In genomic region chr6:116280161-116280959, GRCh38 we compare ENCODE assay signal across 8 cellular contexts. TPM values are rescaled to one million over a fixed set of nuclear protein-coding genes. Genes with fewer than 3 reads are reported as not detected.
A peak's percentile ranks its signal among the peaks of the same experiment; 100 is the strongest.
DNase-seq lines count a peak whose midpoint lies in the region; ATAC-seq, FAIRE-seq and TF ChIP-seq lines count a peak whose summit lies in the region.

No MANE protein-coding gene starts in this region.

- no peaks in the 10 kb centered on the region for H3K9me1 ChIP-seq in keratinocyte (ENCODE audit: control insufficient read depth, extremely low read depth, insufficient read depth, low read length)

- ATAC-seq in CD8-positive, alpha-beta T cell, result no peak
- no peak for ATAC-seq in activated naive CD8-positive, alpha-beta T cell treated with anti-CD3 and anti-CD28 coated beads, Interleukin-2, amount 50 U/mL, for 24 hours

- H4K20me1 ChIP-seq in keratinocyte (ENCODE audit: control insufficient read depth, extremely low read depth, insufficient read depth, low read length), result peaks cover 3% of the 10 kb centered on the region

- H3K4me1 ChIP-seq in CD8-positive, alpha-beta T cell (ENCODE audit: insufficient read depth, low read length), result peaks cover 47% of the 10 kb centered on the region
- H3K4me1 ChIP-seq in keratinocyte (ENCODE audit: control insufficient read depth, extremely low read depth, insufficient read depth, low read length) (peaks cover 15% of the 10 kb centered on the region), stomach smooth muscle (ENCODE audit: control insufficient read depth, insufficient read depth, low read length) (peaks cover 8% of the 10 kb centered on the region)

- POLR2A ChIA-PET in CD8-positive, alpha-beta T cell (lab: Charles Lee), result interaction anchor here (0.7 to 5.2 kb wide), 16 partner anchors 9 to 1269 kb away, joined by 3 to 52 read pairs (median 4); partner anchors contain the start of genes KPNA5, NT5DC1, RWDD1 and TSPYL4

- H3K27me3 Mint-ChIP-seq in CD8-positive, alpha-beta T cell (ENCODE audit: low read depth), result no peaks in the 10 kb centered on the region
- H3K27me3 Mint-ChIP-seq in activated naive CD8-positive, alpha-beta T cell treated with anti-CD3 and anti-CD28 coated beads, Interleukin-2, amount 50 U/mL, for 24 hours, result no peaks in the 10 kb centered on the region

- H3K4me2 ChIP-seq in keratinocyte (ENCODE audit: control insufficient read depth, extremely low read depth, insufficient read depth, low read depth, low read length), result peak overlapping the region; percentile 83

- no peaks in the 10 kb centered on the region for H3K27me3 ChIP-seq in CD8-positive, alpha-beta T cell (ENCODE audit: insufficient read depth, low read length)
- H3K27me3 ChIP-seq in keratinocyte (ENCODE audit: control insufficient read depth, extremely low read depth, insufficient read depth, low read length) (no peaks in the 10 kb centered on the region), stomach smooth muscle (ENCODE audit: control insufficient read depth in 1 of 2, insufficient read depth in 2 of 2, low read length in 2 of 2) (no peaks in the 10 kb centered on the region)

- no peak for FAIRE-seq in keratinocyte (lab: Jason Lieb, UNC)

- intact Hi-C loops in CD8-positive, alpha-beta T cell (cut with DNase I, micrococcal nuclease), result loop anchor here (1.0 to 10.0 kb wide), 3 partner anchors 94 to 389 kb away; partner anchors contain the start of genes DSE (in 1 of the 2) and ZUP1 (in 1 of the 2)

- peak overlapping the region; percentile 97 for H3K4me3 Mint-ChIP-seq in CD8-positive, alpha-beta T cell
- H3K4me3 Mint-ChIP-seq in activated naive CD8-positive, alpha-beta T cell treated with anti-CD3 and anti-CD28 coated beads, Interleukin-2, amount 50 U/mL, for 24 hours, result peak overlapping the region; percentile 91

- H2AFZ ChIP-seq in keratinocyte (ENCODE audit: control insufficient read depth, low read length), result peak overlapping the region; percentile 96

- peaks cover 42% of the 10 kb centered on the region for H3K79me2 ChIP-seq in keratinocyte (ENCODE audit: control insufficient read depth, insufficient read depth, low read length)

- H3K9me3 ChIP-seq in CD8-positive, alpha-beta T cell (ENCODE audit: low read length), result no peaks in the 10 kb centered on the region
- H3K9me3 ChIP-seq in keratinocyte (ENCODE audit: control insufficient read depth, low read depth, low read length), result no peaks in the 10 kb centered on the region
- no peaks in the 10 kb centered on the region for H3K9me3 ChIP-seq in stomach smooth muscle (ENCODE audit: control insufficient read depth in 2 of 2, low read length in 2 of 2)

- H3K36me3 Mint-ChIP-seq in CD8-positive, alpha-beta T cell, result peaks cover 46% of the 10 kb centered on the region
- H3K36me3 Mint-ChIP-seq in activated naive CD8-positive, alpha-beta T cell treated with anti-CD3 and anti-CD28 coated beads, Interleukin-2, amount 50 U/mL, for 24 hours (ENCODE audit: low read depth), result peaks cover 34% of the 10 kb centered on the region

- no peak for TF ChIP-seq CTCF in CD8-positive, alpha-beta T cell (IDR thresholded peaks at IDR 0.05)
- TF ChIP-seq CTCF in LNCaP clone FGC (IDR thresholded peaks at IDR 0.05; ENCODE audit: control insufficient read depth, extremely low read depth, insufficient read depth), result 0 out of 2 replicates have a peak, but pooled peaks have one; percentile 7
- no peak for TF ChIP-seq CTCF in keratinocyte (optimal IDR thresholded peaks at IDR 0.05 in 1 of 3, IDR thresholded peaks at IDR 0.05 in 1 of 3, conservative IDR thresholded peaks at IDR 0.05 in 1 of 3; ENCODE audit: extremely low read depth in 1 of 3, insufficient read depth in 2 of 3, low read length in 3 of 3)

- dilution Hi-C loops in keratinocyte (cut with MboI; ENCODE audit: extremely low pct_ligation_motif_present, low sequenced_read_pairs), result no loop called here

- peak overlapping the region; percentile 98 for H3K4me3 ChIP-seq in CD8-positive, alpha-beta T cell (ENCODE audit: low read depth, low read length)
- peak overlapping the region; percentile 91 for H3K4me3 ChIP-seq in LNCaP clone FGC (ENCODE audit: low read depth, low read length)
- peak overlapping the region; percentile 91 to 96 (median 93) for H3K4me3 ChIP-seq in keratinocyte (ENCODE audit: control insufficient read depth in 2 of 3, extremely low read depth in 1 of 3, insufficient read depth in 2 of 3, low read depth in 1 of 3, low read length in 3 of 3)
- peak overlapping the region; percentile 72 to 97 for H3K4me3 ChIP-seq in stomach smooth muscle (ENCODE audit: low read length in 2 of 2)

- DNase-seq in CD8-positive, alpha-beta T cell, result no peak
- peak; percentile 36 for DNase-seq in LNCaP clone FGC (ENCODE audit: low read depth)
- DNase-seq in activated naive CD8-positive, alpha-beta T cell treated with anti-CD3 and anti-CD28 coated beads, Interleukin-2, amount 50 U/mL, for 24 hours, result no peak
- no peak for DNase-seq in keratinocyte (ENCODE audit: low read depth, low spot score)
- no peak for DNase-seq in middle frontal gyrus (ENCODE audit: extremely low spot score, low spot score)
- DNase-seq in NCI-H345 treated with DMSO at 0.1 percent for 48 hours (lab: John Stamatoyannopoulos, UW; ENCODE audit: unreplicated experiment), result no peak
- DNase-seq in AG08395 (ENCODE audit: low spot score), result no peak

- peaks cover 55% of the 10 kb centered on the region for H3K4me1 Mint-ChIP-seq in CD8-positive, alpha-beta T cell (ENCODE audit: low read depth)
- H3K4me1 Mint-ChIP-seq in activated naive CD8-positive, alpha-beta T cell treated with anti-CD3 and anti-CD28 coated beads, Interleukin-2, amount 50 U/mL, for 24 hours, result peaks cover 47% of the 10 kb centered on the region

- no peaks in the 10 kb centered on the region for H3K9me3 Mint-ChIP-seq in CD8-positive, alpha-beta T cell
- H3K9me3 Mint-ChIP-seq in activated naive CD8-positive, alpha-beta T cell treated with anti-CD3 and anti-CD28 coated beads, Interleukin-2, amount 50 U/mL, for 24 hours, result no peaks in the 10 kb centered on the region

- peak overlapping the region; percentile 99 for H3K27ac Mint-ChIP-seq in CD8-positive, alpha-beta T cell
- peak overlapping the region; percentile 94 for H3K27ac Mint-ChIP-seq in activated naive CD8-positive, alpha-beta T cell treated with anti-CD3 and anti-CD28 coated beads, Interleukin-2, amount 50 U/mL, for 24 hours

- peaks cover 13% of the 10 kb centered on the region for H3K36me3 ChIP-seq in CD8-positive, alpha-beta T cell (ENCODE audit: insufficient read depth, low read length)
- H3K36me3 ChIP-seq in keratinocyte (ENCODE audit: control insufficient read depth in 2 of 2, extremely low read depth in 1 of 2, insufficient read depth in 2 of 2, low read length in 2 of 2), result peaks cover 3 to 7% of the 10 kb centered on the region in 2 experiments
- H3K36me3 ChIP-seq in stomach smooth muscle (ENCODE audit: control insufficient read depth in 2 of 2, insufficient read depth in 2 of 2, low read length in 2 of 2), result peaks cover 2 to 5% of the 10 kb centered on the region in 2 donors

- H3K27ac ChIP-seq in CD8-positive, alpha-beta T cell (ENCODE audit: low read depth, low read length), result peak overlapping the region; percentile 100
- H3K27ac ChIP-seq in keratinocyte (ENCODE audit: control insufficient read depth, insufficient read depth, low read length) (peak overlapping the region; percentile 97), stomach smooth muscle (ENCODE audit: low read length) (peak overlapping the region; percentile 99)

- peak overlapping the region; percentile 98 for H3K9ac ChIP-seq in keratinocyte (ENCODE audit: control insufficient read depth, extremely low read depth, insufficient read depth, low read length)
- H3K9ac ChIP-seq in stomach smooth muscle (ENCODE audit: low read length in 2 of 2), result peak overlapping the region; percentile 99

- CTCF ChIA-PET in CD8-positive, alpha-beta T cell (lab: Charles Lee), result interaction anchor here (0.9 to 1.6 kb wide), 6 partner anchors 15 to 281 kb away, joined by 3 to 5 read pairs (median 5); no protein-coding TSS in a partner anchor

RNA-seq across cellular contexts. Expression of gene TSPYL1, which starts 0.6 kb away (rescaled TPM):
- 100 to 1,000 TPM; 247 to 248 TPM for total RNA-seq in CD8-positive, alpha-beta T cell
- polyA plus RNA-seq in keratinocyte, result 64.5 to 97.3 TPM (median 75.6 TPM) in 3 replicates
- polyA plus RNA-seq in keratinocyte (2011; ENCODE audit: low read depth), result 33.1 TPM
- polyA plus RNA-seq in keratinocyte (2011; cell fraction: cytosol; rRNA removed), result 54.2 and 77.6 TPM in 2 replicates
- polyA plus RNA-seq in keratinocyte (2011; cell fraction: nucleus; rRNA removed), result 85.3 and 92.0 TPM in 2 replicates
- 50.3 and 82.1 TPM in 2 replicates for polyA plus RNA-seq in keratinocyte (2012; ENCODE audit: low replicate concordance)
- polyA minus RNA-seq in keratinocyte, result 67.5 to 171 TPM (median 169 TPM) in 3 replicates
- polyA minus RNA-seq in keratinocyte (2011; cell fraction: cytosol; rRNA and poly(A)+ RNA removed), result 111 TPM
- 67.2 and 97.4 TPM in 2 replicates for polyA minus RNA-seq in keratinocyte (2011; cell fraction: nucleus; rRNA and poly(A)+ RNA removed)

RNA-seq across cellular contexts. Expression of gene TSPYL4, which starts 26.5 kb away (rescaled TPM):
- 10 to 100 TPM; 51.0 to 51.6 TPM for total RNA-seq in CD8-positive, alpha-beta T cell
- 6.2 to 8.3 TPM (median 8.1 TPM) in 3 replicates for polyA plus RNA-seq in keratinocyte
- 1.3 TPM for polyA plus RNA-seq in keratinocyte (2011; ENCODE audit: low read depth)
- polyA plus RNA-seq in keratinocyte (2011; cell fraction: cytosol; rRNA removed), result 2.7 and 3.9 TPM in 2 replicates
- polyA plus RNA-seq in keratinocyte (2011; cell fraction: nucleus; rRNA removed), result 22.1 and 23.0 TPM in 2 replicates
- 4.9 and 7.5 TPM in 2 replicates for polyA plus RNA-seq in keratinocyte (2012; ENCODE audit: low replicate concordance)
- 3.6 to 9.1 TPM (median 7.6 TPM) in 3 replicates for polyA minus RNA-seq in keratinocyte
- polyA minus RNA-seq in keratinocyte (2011; cell fraction: cytosol; rRNA and poly(A)+ RNA removed), result 3.5 TPM
- polyA minus RNA-seq in keratinocyte (2011; cell fraction: nucleus; rRNA and poly(A)+ RNA removed), result 4.2 and 5.7 TPM in 2 replicates
